8 cellular contexts compared by ENCODE assay signal in the genomic region with DNA sequence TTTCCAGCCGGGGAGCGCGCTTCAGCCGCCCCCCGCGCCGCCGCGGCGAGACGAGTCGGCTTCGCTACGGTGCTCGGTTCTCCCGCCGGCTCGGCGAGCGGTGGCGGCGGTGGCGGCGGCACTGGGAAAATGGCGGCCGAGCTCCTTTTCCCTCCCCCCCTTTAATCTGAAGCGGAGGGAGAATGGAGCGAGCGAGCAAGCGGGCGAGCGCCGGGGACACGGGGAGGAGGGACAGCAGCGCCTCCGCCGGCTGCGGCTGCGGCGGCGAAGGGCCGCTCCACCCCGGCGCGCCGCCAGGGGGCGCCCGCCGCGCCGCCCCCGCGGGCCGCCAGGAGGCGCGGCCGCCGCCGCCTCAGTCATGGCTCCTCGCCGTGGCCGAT.
DNase-seq lines count a peak whose midpoint lies in the region; ATAC-seq lines count a peak whose summit lies in the region.

A gene with protein sequence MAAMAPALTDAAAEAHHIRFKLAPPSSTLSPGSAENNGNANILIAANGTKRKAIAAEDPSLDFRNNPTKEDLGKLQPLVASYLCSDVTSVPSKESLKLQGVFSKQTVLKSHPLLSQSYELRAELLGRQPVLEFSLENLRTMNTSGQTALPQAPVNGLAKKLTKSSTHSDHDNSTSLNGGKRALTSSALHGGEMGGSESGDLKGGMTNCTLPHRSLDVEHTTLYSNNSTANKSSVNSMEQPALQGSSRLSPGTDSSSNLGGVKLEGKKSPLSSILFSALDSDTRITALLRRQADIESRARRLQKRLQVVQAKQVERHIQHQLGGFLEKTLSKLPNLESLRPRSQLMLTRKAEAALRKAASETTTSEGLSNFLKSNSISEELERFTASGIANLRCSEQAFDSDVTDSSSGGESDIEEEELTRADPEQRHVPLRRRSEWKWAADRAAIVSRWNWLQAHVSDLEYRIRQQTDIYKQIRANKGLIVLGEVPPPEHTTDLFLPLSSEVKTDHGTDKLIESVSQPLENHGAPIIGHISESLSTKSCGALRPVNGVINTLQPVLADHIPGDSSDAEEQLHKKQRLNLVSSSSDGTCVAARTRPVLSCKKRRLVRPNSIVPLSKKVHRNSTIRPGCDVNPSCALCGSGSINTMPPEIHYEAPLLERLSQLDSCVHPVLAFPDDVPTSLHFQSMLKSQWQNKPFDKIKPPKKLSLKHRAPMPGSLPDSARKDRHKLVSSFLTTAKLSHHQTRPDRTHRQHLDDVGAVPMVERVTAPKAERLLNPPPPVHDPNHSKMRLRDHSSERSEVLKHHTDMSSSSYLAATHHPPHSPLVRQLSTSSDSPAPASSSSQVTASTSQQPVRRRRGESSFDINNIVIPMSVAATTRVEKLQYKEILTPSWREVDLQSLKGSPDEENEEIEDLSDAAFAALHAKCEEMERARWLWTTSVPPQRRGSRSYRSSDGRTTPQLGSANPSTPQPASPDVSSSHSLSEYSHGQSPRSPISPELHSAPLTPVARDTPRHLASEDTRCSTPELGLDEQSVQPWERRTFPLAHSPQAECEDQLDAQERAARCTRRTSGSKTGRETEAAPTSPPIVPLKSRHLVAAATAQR (N-terminal part only) (minus strand): TSS at position 184 of the 380 bp plus-strand sequence. CDS start 21,286 bp downstream, outside the sequence.

- H3K27ac Mint-ChIP-seq in memory B cell: peak within 1 kb of the TSS; percentile 92

- peaks cover 5% of the 10 kb centered on the region for H3K36me3 Mint-ChIP-seq in memory B cell

- H3K27me3 Mint-ChIP-seq in memory B cell: no peaks in the 10 kb centered on the region

- ATAC-seq in GM19395 (IDR thresholded peaks at IDR 0.05; ENCODE audit: unreplicated experiment) (peak; percentile 55), HG03571 (IDR thresholded peaks at IDR 0.05; ENCODE audit: unreplicated experiment) (peak; percentile 66), memory B cell (ENCODE audit: low read depth) (peak; percentile 67)

- peak within 1 kb of the TSS; percentile 97 for H3K4me3 Mint-ChIP-seq in memory B cell

- peaks cover 27% of the 10 kb centered on the region for H3K4me1 Mint-ChIP-seq in memory B cell

- DNase-seq in CD1c-positive myeloid dendritic cell (ENCODE audit: extremely low spot score) (peak; percentile 94), NCI-H774 (lab: John Stamatoyannopoulos, UW) (peak; percentile 89), memory B cell (ENCODE audit: low spot score in 2 of 2) (peak in 1 of 2 donors; percentile 80)
- peak; percentile 68 to 83 for DNase-seq in activated CD8-positive, alpha-beta memory T cell treated with anti-CD3 and anti-CD28 coated beads for 1 hour (ENCODE audit: extremely low read depth in 1 of 2, low read depth in 1 of 2)
- DNase-seq in effector CD8-positive, alpha-beta T cell (lab: John Stamatoyannopoulos, UW): peak; percentile 79
- DNase-seq in stimulated activated CD8-positive, alpha-beta memory T cell treated with anti-CD3 and anti-CD28 coated beads, Interleukin-12 subunit alpha, Interleukin-12 subunit beta, amount 100 ng/mL, for 24 hours (ENCODE audit: extremely low read depth): peak; percentile 73

- H3K9me3 Mint-ChIP-seq in memory B cell: no peaks in the 10 kb centered on the region
